8 cellular contexts compared by ENCODE assay signal in genomic region chr1:1399870-1400575, GRCh38. TPM values are rescaled to one million over a fixed set of nuclear protein-coding genes. Genes with fewer than 3 reads are reported as not detected.
DNase-seq lines count a peak whose midpoint lies in the region; ATAC-seq and TF ChIP-seq lines count a peak whose summit lies in the region.

No MANE protein-coding gene starts in this region.

- peaks cover 17% of the 10 kb centered on the region for H3F3A ChIP-seq in DOHH2 (ENCODE audit: control insufficient read depth, insufficient read depth)

- peak overlapping the region; percentile 93 for H3K4me3 Mint-ChIP-seq in activated CD8-positive, alpha-beta T cell treated with anti-CD3 and anti-CD28 coated beads for 36 hours

- DNase-seq in activated CD8-positive, alpha-beta T cell treated with anti-CD3 and anti-CD28 coated beads for 36 hours = peak; percentile 31
- DNase-seq in left ventricle myocardium inferior = no peak
- DNase-seq in effector CD8-positive, alpha-beta T cell (lab: John Stamatoyannopoulos, UW) = no peak

- H3K27me3 ChIP-seq in DOHH2 (ENCODE audit: control insufficient read depth, low read length) = no peaks in the 10 kb centered on the region
- no peaks in the 10 kb centered on the region for H3K27me3 ChIP-seq in left ventricle myocardium inferior (ENCODE audit: low read depth)

- POLR2A ChIA-PET in activated CD8-positive, alpha-beta T cell treated with anti-CD3 and anti-CD28 coated beads for 36 hours (lab: Charles Lee) = interaction anchor here (0.5 to 4.9 kb wide), 17 partner anchors 7 to 319 kb away, joined by 3 to 48 read pairs (median 4); partner anchors contain the start of genes AURKAIP1, MRPL20 and VWA1

- H3K9me2 ChIP-seq in DOHH2 (replicated peaks; ENCODE audit: control insufficient read depth, low read length) = no peaks in the 10 kb centered on the region

- H3K9me3 ChIP-seq in DOHH2 (ENCODE audit: control insufficient read depth, insufficient read depth, low read length) = no peaks in the 10 kb centered on the region
- no peaks in the 10 kb centered on the region for H3K9me3 ChIP-seq in left ventricle myocardium inferior (replicated peaks)

- H3K27ac ChIP-seq in DOHH2 (ENCODE audit: low read depth, low read length) (peak overlapping the region; percentile 60), left ventricle myocardium inferior (replicated peaks) (peak overlapping the region; percentile 96), skin epidermis (peak overlapping the region; percentile 16 to 99 (median 96))

- CTCF ChIA-PET in activated CD8-positive, alpha-beta T cell treated with anti-CD3 and anti-CD28 coated beads for 36 hours (lab: Charles Lee) = interaction anchor here (1.0 to 2.1 kb wide), 7 partner anchors 11 to 105 kb away, joined by 3 to 12 read pairs (median 6); partner anchors contain the start of gene AURKAIP1

- H3K36me3 ChIP-seq in DOHH2 (ENCODE audit: control insufficient read depth, low read length) = peaks cover 85% of the 10 kb centered on the region
- peaks cover 76% of the 10 kb centered on the region for H3K36me3 ChIP-seq in left ventricle myocardium inferior

- peaks cover 12% of the 10 kb centered on the region for H4K20me1 ChIP-seq in DOHH2 (ENCODE audit: control insufficient read depth, insufficient read depth, low read depth, low read length)

- ATAC-seq in HG02571 (IDR thresholded peaks at IDR 0.05; ENCODE audit: unreplicated experiment) (peak; percentile 6), GM21717 (IDR thresholded peaks at IDR 0.05; ENCODE audit: unreplicated experiment) (no peak), GM21529 (IDR thresholded peaks at IDR 0.05; ENCODE audit: unreplicated experiment) (no peak)
- ATAC-seq in activated CD8-positive, alpha-beta T cell treated with anti-CD3 and anti-CD28 coated beads for 36 hours = no peak

- no peaks in the 10 kb centered on the region for H3K9me3 Mint-ChIP-seq in activated CD8-positive, alpha-beta T cell treated with anti-CD3 and anti-CD28 coated beads for 36 hours

- H3K4me3 ChIP-seq in DOHH2 (ENCODE audit: low read length) (peak overlapping the region; percentile 100), left ventricle myocardium inferior (peak overlapping the region; percentile 99), skin epidermis (peak overlapping the region; percentile 72 to 100 (median 94))

- no peaks in the 10 kb centered on the region for H3K27me3 Mint-ChIP-seq in activated CD8-positive, alpha-beta T cell treated with anti-CD3 and anti-CD28 coated beads for 36 hours

- peak overlapping the region; percentile 88 for H3K27ac Mint-ChIP-seq in activated CD8-positive, alpha-beta T cell treated with anti-CD3 and anti-CD28 coated beads for 36 hours

- TF ChIP-seq CTCF in DOHH2 (IDR thresholded peaks at IDR 0.05; ENCODE audit: low read depth, low read length, poor library complexity, severe bottlenecking) (no peak), left ventricle myocardium inferior (IDR thresholded peaks at IDR 0.05; ENCODE audit: borderline replicate concordance) (no peak)
- no peak for TF ChIP-seq CTCF in activated CD8-positive, alpha-beta T cell treated with anti-CD3 and anti-CD28 coated beads for 36 hours (IDR thresholded peaks at IDR 0.05)

- H3K4me2 ChIP-seq in DOHH2 (ENCODE audit: low read length) = peak overlapping the region; percentile 100

- peaks cover 36% of the 10 kb centered on the region for H3K4me1 ChIP-seq in DOHH2 (ENCODE audit: control insufficient read depth, low read length)
- peaks cover 72% of the 10 kb centered on the region for H3K4me1 ChIP-seq in left ventricle myocardium inferior

- H3K4me1 Mint-ChIP-seq in activated CD8-positive, alpha-beta T cell treated with anti-CD3 and anti-CD28 coated beads for 36 hours (ENCODE audit: low read depth) = peaks cover 51% of the 10 kb centered on the region

- H3K79me2 ChIP-seq in DOHH2 (ENCODE audit: control insufficient read depth, low read length) = peaks cover 87% of the 10 kb centered on the region

- intact Hi-C loops in activated CD8-positive, alpha-beta T cell treated with anti-CD3 and anti-CD28 coated beads for 36 hours (cut with micrococcal nuclease) = no loop called here
- intact Hi-C loops in left ventricle myocardium inferior (cut with micrococcal nuclease) = no loop called here

- peaks cover 64% of the 10 kb centered on the region for H3K36me3 Mint-ChIP-seq in activated CD8-positive, alpha-beta T cell treated with anti-CD3 and anti-CD28 coated beads for 36 hours (ENCODE audit: low read depth)

RNA-seq across cellular contexts. Expression of gene CCNL2, which starts 0.9 kb away (rescaled TPM):
- 10 to 100 TPM; 86.3 to 92.4 TPM for total RNA-seq in activated CD8-positive, alpha-beta T cell treated with anti-CD3 and anti-CD28 coated beads for 36 hours
- total RNA-seq in left ventricle myocardium inferior = 46.1 TPM

RNA-seq across cellular contexts. Expression of gene MRPL20, which starts 7.1 kb away (rescaled TPM):
- 100 to 1,000 TPM; 127 to 129 TPM for total RNA-seq in activated CD8-positive, alpha-beta T cell treated with anti-CD3 and anti-CD28 coated beads for 36 hours
- 135 TPM for total RNA-seq in left ventricle myocardium inferior

RNA-seq across cellular contexts. Expression of gene ANKRD65, which starts 21.1 kb away (rescaled TPM):
- not detected for total RNA-seq in activated CD8-positive, alpha-beta T cell treated with anti-CD3 and anti-CD28 coated beads for 36 hours
- 1.7 TPM for total RNA-seq in left ventricle myocardium inferior

RNA-seq across cellular contexts. Expression of gene AURKAIP1, which starts 25.0 kb away (rescaled TPM):
- total RNA-seq in activated CD8-positive, alpha-beta T cell treated with anti-CD3 and anti-CD28 coated beads for 36 hours = 100 to 1,000 TPM; 127 TPM
- 219 TPM for total RNA-seq in left ventricle myocardium inferior

RNA-seq across cellular contexts. Expression of gene VWA1, which starts 35.5 kb away (rescaled TPM):
- under 1 TPM; 0.72 to 0.97 TPM for total RNA-seq in activated CD8-positive, alpha-beta T cell treated with anti-CD3 and anti-CD28 coated beads for 36 hours
- total RNA-seq in left ventricle myocardium inferior = 13.7 TPM
